8 cellular contexts compared by ENCODE assay signal in the genomic region with DNA sequence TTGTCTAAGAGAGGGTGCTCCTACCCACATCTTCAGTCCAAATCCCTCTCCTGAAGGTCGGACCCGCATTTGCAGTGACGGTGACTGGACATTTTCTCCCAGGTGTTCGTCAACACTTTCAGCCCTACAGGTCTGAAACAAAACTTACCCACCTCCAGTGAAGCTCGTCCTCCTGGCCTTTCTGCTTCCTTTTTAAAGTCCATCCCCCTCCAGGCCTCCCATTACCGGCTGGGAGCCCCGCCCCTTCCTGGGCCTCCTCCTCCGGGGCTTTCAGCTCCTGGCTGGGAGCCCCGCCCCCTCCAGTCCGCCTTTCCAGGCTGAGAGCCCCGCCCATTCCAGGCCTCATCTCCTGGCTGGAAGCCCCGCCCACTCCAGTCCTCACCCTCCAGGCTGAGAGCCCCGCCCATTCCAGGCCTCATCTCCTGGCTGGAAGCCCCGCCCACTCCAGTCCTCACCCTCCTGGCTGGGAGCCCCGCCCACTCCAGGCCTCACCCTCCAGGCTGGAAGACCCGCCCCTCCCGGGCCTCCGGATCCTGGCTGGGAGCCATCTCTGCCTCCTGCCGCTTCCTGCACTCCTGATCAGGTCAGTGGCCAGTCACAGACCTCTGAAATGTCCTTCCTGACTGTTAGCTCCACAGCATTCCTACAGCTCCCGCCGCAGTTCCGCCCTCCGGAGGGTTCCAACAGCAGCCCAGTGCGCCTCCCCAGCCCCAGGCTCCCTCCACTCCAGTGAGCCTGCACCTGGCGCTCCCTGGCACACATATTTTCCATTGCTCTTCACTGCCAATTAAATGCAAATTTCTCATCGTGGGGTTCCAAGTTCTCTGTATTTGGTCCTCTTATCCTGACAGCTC.
DNase-seq lines count a peak whose midpoint lies in the region; ATAC-seq and TF ChIP-seq lines count a peak whose summit lies in the region.

No MANE protein-coding gene starts in this region.

- no peaks in the 10 kb centered on the region for H3K27me3 Mint-ChIP-seq in activated CD4-positive, alpha-beta T cell treated with anti-CD3 and anti-CD28 coated beads for 36 hours

- no peaks in the 10 kb centered on the region for H3K36me3 Mint-ChIP-seq in activated CD4-positive, alpha-beta T cell treated with anti-CD3 and anti-CD28 coated beads for 36 hours (ENCODE audit: low read depth)

- peak overlapping the region; percentile 70 to 71 for H3K9ac ChIP-seq in mucosa of rectum (ENCODE audit: low read depth in 1 of 2, low read length in 2 of 2)

- H3K4me3 ChIP-seq in epithelial cell of proximal tubule (ENCODE audit: low read depth, low read length) (peak overlapping the region; percentile 56), mucosa of rectum (ENCODE audit: low read length in 2 of 2) (peak overlapping the region; percentile 61 to 73)

- no peak overlapping the region for H3K27ac Mint-ChIP-seq in activated CD4-positive, alpha-beta T cell treated with anti-CD3 and anti-CD28 coated beads for 36 hours

- POLR2A ChIA-PET in activated CD4-positive, alpha-beta T cell treated with anti-CD3 and anti-CD28 coated beads for 36 hours (lab: Charles Lee), result no interaction called here

- no peak overlapping the region for H3K4me3 Mint-ChIP-seq in activated CD4-positive, alpha-beta T cell treated with anti-CD3 and anti-CD28 coated beads for 36 hours

- intact Hi-C loops in activated CD4-positive, alpha-beta T cell treated with anti-CD3 and anti-CD28 coated beads for 36 hours (cut with DNase I, micrococcal nuclease), result loop anchor here in 1 of 2 experiments (10.0 kb wide), 1 partner anchor 108 kb away; no protein-coding TSS in a partner anchor

- H3K36me3 ChIP-seq in mucosa of rectum (ENCODE audit: control insufficient read depth in 2 of 2, insufficient read depth in 2 of 2, low read length in 2 of 2), result no peaks in the 10 kb centered on the region

- H3K27ac ChIP-seq in mucosa of rectum (ENCODE audit: low read depth in 2 of 2, low read length in 2 of 2), result peak overlapping the region; percentile 88 to 92

- TF ChIP-seq CTCF in epithelial cell of proximal tubule (conservative IDR thresholded peaks at IDR 0.05; ENCODE audit: low read depth, low read length), result no peak

- peaks cover 35 to 52% of the 10 kb centered on the region in 2 donors for H3K4me1 ChIP-seq in mucosa of rectum (ENCODE audit: control insufficient read depth in 2 of 2, insufficient read depth in 2 of 2, low read length in 2 of 2)

- CTCF ChIA-PET in activated CD4-positive, alpha-beta T cell treated with anti-CD3 and anti-CD28 coated beads for 36 hours (lab: Charles Lee), result interaction anchor here (1.7 kb wide), 1 partner anchor 15 kb away, joined by 4 read pairs; no protein-coding TSS in a partner anchor

- H3K9me3 Mint-ChIP-seq in activated CD4-positive, alpha-beta T cell treated with anti-CD3 and anti-CD28 coated beads for 36 hours (ENCODE audit: low read depth), result peaks cover 2% of the 10 kb centered on the region

- peak; percentile 45 for DNase-seq in activated CD4-positive, alpha-beta T cell treated with anti-CD3 and anti-CD28 coated beads for 36 hours
- DNase-seq in activated CD4-positive, alpha-beta T cell treated with anti-CD3 and anti-CD28 coated beads, Interleukin-2, amount 50 U/mL, for 4 hours, result no peak
- DNase-seq in NCI-H146 treated with DMSO at 0.1 percent for 48 hours (lab: John Stamatoyannopoulos, UW; ENCODE audit: unreplicated experiment) (peak; percentile 97), SW 1271 (lab: John Stamatoyannopoulos, UW) (peak; percentile 66 to 77), epithelial cell of proximal tubule (ENCODE audit: low read depth) (peak; percentile 76)

- peaks cover 5 to 7% of the 10 kb centered on the region in 2 donors for H3K9me3 ChIP-seq in mucosa of rectum (ENCODE audit: control insufficient read depth in 2 of 2, low read length in 2 of 2)

- no peak for ATAC-seq in activated CD4-positive, alpha-beta T cell treated with anti-CD3 and anti-CD28 coated beads for 36 hours
- ATAC-seq in HG03469 (IDR thresholded peaks at IDR 0.05; ENCODE audit: unreplicated experiment), result no peak
- ATAC-seq in HG03025 (IDR thresholded peaks at IDR 0.05; ENCODE audit: low FRiP score, unreplicated experiment), result no peak

- H3K27me3 ChIP-seq in mucosa of rectum (ENCODE audit: control insufficient read depth in 2 of 2, insufficient read depth in 2 of 2, low read length in 2 of 2), result no peaks in the 10 kb centered on the region

- peaks cover 30% of the 10 kb centered on the region for H3K4me1 Mint-ChIP-seq in activated CD4-positive, alpha-beta T cell treated with anti-CD3 and anti-CD28 coated beads for 36 hours

Comparison
In these comparisons a context has a peak if more than half of its experiments do, and no peak if none do; other contexts are left out.
1. DNase-seq: peak in activated CD4-positive, alpha-beta T cell treated with anti-CD3 and anti-CD28 coated beads for 36 hours (single experiment), NCI-H146 treated with DMSO at 0.1 percent for 48 hours (single experiment), SW 1271 (2 of 2) and epithelial cell of proximal tubule (single experiment); none in activated CD4-positive, alpha-beta T cell treated with anti-CD3 and anti-CD28 coated beads, Interleukin-2, amount 50 U/mL, for 4 hours (0 of 2).